Comparison of ENCODE assay signal across 20 cellular contexts in the genomic region with DNA sequence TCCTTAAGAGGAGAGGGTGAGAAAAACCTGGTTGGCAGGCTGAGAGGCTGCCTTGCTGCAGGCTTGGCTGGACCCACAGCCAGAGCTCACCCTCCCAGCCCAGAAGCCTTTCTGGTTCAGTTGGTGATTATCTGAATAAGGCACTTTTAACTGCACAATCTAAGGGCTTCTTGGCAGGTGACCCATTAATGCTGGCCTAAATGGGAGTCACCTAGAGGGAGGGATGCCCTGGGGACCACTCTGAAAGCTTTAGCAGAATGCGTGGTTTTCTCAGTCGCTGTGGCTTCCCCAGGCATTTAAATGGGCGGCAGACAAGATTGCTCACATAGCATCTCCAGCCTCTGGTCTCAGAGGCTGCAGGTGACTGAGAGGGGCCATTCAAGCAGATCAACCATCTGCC. TPM values are rescaled to one million over a fixed set of nuclear protein-coding genes. Genes with fewer than 3 reads are reported as not detected.
"Had no signal": no experiment of that assay in that cellular context is flagged by ENCODE, and none has a peak within 500 bp of the region (broad histone marks: within the 10 kb centered on the region; RNA-seq: fewer than 3 reads in every experiment).

No MANE protein-coding gene starts in this region.

- H3K9me3 ChIP-seq: esophagus squamous epithelium had no signal

- H3K27ac Mint-ChIP-seq: activated CD4-positive, alpha-beta T cell treated with anti-CD3 and anti-CD28 coated beads, Interleukin-2, amount 10 ng/mL, durations not matched to agents 7 days and 5 days; natural killer cell treated with Interleukin-12 subunit alpha and Interleukin-12 subunit beta and Interleukin-15 and Interleukin-18, amount 100 ng/mL, for 72 hours; progenitor cell of endocrine pancreas; stimulated activated naive CD8-positive, alpha-beta T cell treated with anti-CD3 and anti-CD28 coated beads, Interleukin-15, Interleukin-2, amounts not matched to agents 100 ng/mL and 50 ng/mL, for 24 hours; type B pancreatic cell had no signal

- H3K36me3 ChIP-seq: brain microvascular endothelial cell, esophagus squamous epithelium, spleen had no signal

- H3K9me3 Mint-ChIP-seq: activated CD4-positive, alpha-beta T cell treated with anti-CD3 and anti-CD28 coated beads, Interleukin-2, amount 10 ng/mL, durations not matched to agents 7 days and 5 days; natural killer cell treated with Interleukin-12 subunit alpha and Interleukin-12 subunit beta and Interleukin-15 and Interleukin-18, amount 100 ng/mL, for 72 hours had no signal

- H3K36me3 Mint-ChIP-seq: natural killer cell treated with Interleukin-12 subunit alpha and Interleukin-12 subunit beta and Interleukin-15 and Interleukin-18, amount 100 ng/mL, for 72 hours; type B pancreatic cell had no signal

- H3K27me3 ChIP-seq: brain microvascular endothelial cell, spleen had no signal

- DNase-seq: activated CD4-positive, alpha-beta T cell treated with anti-CD3 and anti-CD28 coated beads, Interleukin-2, amount 10 ng/mL, durations not matched to agents 7 days and 5 days; activated CD8-positive, alpha-beta memory T cell treated with anti-CD3 and anti-CD28 coated beads for 24 hours; activated naive CD4-positive, alpha-beta T cell treated with Interleukin-2 at 50 U/mL for 16 hours; anterior cingulate cortex; brain microvascular endothelial cell; cerebellar nuclear complex; effector CD8-positive, alpha-beta T cell; esophagus squamous epithelium; kidney glomerular epithelial cell; left ventricle myocardium superior; mesenchymal stem cell; occipital lobe; right cardiac atrium; spleen had no signal

- H3K27me3 Mint-ChIP-seq: activated CD4-positive, alpha-beta T cell treated with anti-CD3 and anti-CD28 coated beads, Interleukin-2, amount 10 ng/mL, durations not matched to agents 7 days and 5 days had no signal

- H3K4me1 Mint-ChIP-seq: activated CD4-positive, alpha-beta T cell treated with anti-CD3 and anti-CD28 coated beads, Interleukin-2, amount 10 ng/mL, durations not matched to agents 7 days and 5 days had no signal

- H3K4me1 ChIP-seq: esophagus squamous epithelium, spleen had no signal

- H3K4me3 ChIP-seq: esophagus squamous epithelium, spleen had no signal

- H3K27ac ChIP-seq: brain microvascular endothelial cell, esophagus squamous epithelium, spleen had no signal

- H3K4me3 Mint-ChIP-seq: activated CD4-positive, alpha-beta T cell treated with anti-CD3 and anti-CD28 coated beads, Interleukin-2, amount 10 ng/mL, durations not matched to agents 7 days and 5 days; natural killer cell treated with Interleukin-12 subunit alpha and Interleukin-12 subunit beta and Interleukin-15 and Interleukin-18, amount 100 ng/mL, for 72 hours; stimulated activated naive CD8-positive, alpha-beta T cell treated with anti-CD3 and anti-CD28 coated beads, Interleukin-15, Interleukin-2, amounts not matched to agents 100 ng/mL and 50 ng/mL, for 24 hours; type B pancreatic cell had no signal

RNA-seq across cellular contexts. Expression of gene SHISA9, which starts 33.2 kb away (rescaled TPM):
- total RNA-seq: endothelial cell of umbilical vein, fibroblast of villous mesenchyme had no signal
